Comparison of ENCODE assay signal across 16 cellular contexts in genomic region chr17:47955497-47956461, GRCh38. TPM values are rescaled to one million over a fixed set of nuclear protein-coding genes. Genes with fewer than 3 reads are reported as not detected.
DNase-seq lines count a peak whose midpoint lies in the region; ATAC-seq and TF ChIP-seq lines count a peak whose summit lies in the region.
"Had no signal": no experiment of that assay in that cellular context is flagged by ENCODE, and none has a peak within 500 bp of the region (broad histone marks: within the 10 kb centered on the region; RNA-seq: fewer than 3 reads in every experiment).

No MANE protein-coding gene starts in this region.

- peak overlapping the region in 1 of 2 donors; percentile 89 for H3K27ac ChIP-seq in lung (ENCODE audit: low read depth in 1 of 2, low read length in 1 of 2)
- no peak overlapping the region for H3K27ac ChIP-seq in CD8-positive, alpha-beta T cell (ENCODE audit: low read depth, low read length)
- H3K27ac ChIP-seq: brain microvascular endothelial cell, heart left ventricle, neutrophil had no signal

- no peak for TF ChIP-seq CTCF in lung (IDR thresholded peaks at IDR 0.05; ENCODE audit: control extremely low read depth, extremely low read depth)
- no peak for TF ChIP-seq CTCF in CD8-positive, alpha-beta T cell (IDR thresholded peaks at IDR 0.05)

- peaks cover 9% of the 10 kb centered on the region for H3K36me3 Mint-ChIP-seq in CD8-positive, alpha-beta T cell

- H3K27ac Mint-ChIP-seq in CD8-positive, alpha-beta T cell: no peak overlapping the region
- H3K27ac Mint-ChIP-seq: GM23338; T-helper 1 cell treated with Interleukin-12 subunit alpha and Interleukin-12 subunit beta and Interleukin-4 antibody, amounts not matched to agents 30 μg/mL and 1 μg/mL, for 36 hours had no signal

- no peaks in the 10 kb centered on the region for H3K9me3 ChIP-seq in lung (ENCODE audit: control insufficient read depth in 2 of 2, insufficient read depth in 1 of 2, low read length in 1 of 2)
- H3K9me3 ChIP-seq in CD8-positive, alpha-beta T cell (ENCODE audit: low read length): no peaks in the 10 kb centered on the region
- H3K9me3 ChIP-seq: heart left ventricle, neutrophil had no signal

- H3K4me3 ChIP-seq in lung: peak overlapping the region; percentile 18
- no peak overlapping the region for H3K4me3 ChIP-seq in CD8-positive, alpha-beta T cell (ENCODE audit: low read depth, low read length)
- H3K4me3 ChIP-seq: GM23338, heart left ventricle had no signal

- DNase-seq in NCI-H2171 treated with DMSO at 0.1 percent for 48 hours (lab: John Stamatoyannopoulos, UW) (peak; percentile 25), NCI-H2171 (lab: John Stamatoyannopoulos, UW) (no peak), astrocyte of the hippocampus (ENCODE audit: low read depth, low spot score) (peak; percentile 26), lung (ENCODE audit: low spot score) (peak; percentile 94), AG08396 (ENCODE audit: low spot score) (no peak), amygdala (lab: John Stamatoyannopoulos, UW) (no peak)
- DNase-seq in CD8-positive, alpha-beta T cell: no peak
- no peak for DNase-seq in activated naive CD4-positive, alpha-beta T cell treated with anti-CD3 and anti-CD28 coated beads, Interleukin-2, amount 50 U/mL, for 16 hours
- DNase-seq: activated CD4-positive, alpha-beta T cell treated with anti-CD3 and anti-CD28 coated beads, Interleukin-2, amount 50 U/mL, for 48 hours; brain microvascular endothelial cell; heart left ventricle had no signal

- peaks cover 0 to 7% of the 10 kb centered on the region in 2 donors for H3K4me1 ChIP-seq in lung (ENCODE audit: control insufficient read depth in 2 of 2, insufficient read depth in 2 of 2, low read length in 2 of 2)
- no peaks in the 10 kb centered on the region for H3K4me1 ChIP-seq in CD8-positive, alpha-beta T cell (ENCODE audit: insufficient read depth, low read length)

- peak; percentile 58 for ATAC-seq in lung (ENCODE audit: insufficient read depth, low FRiP score)
- no peak for ATAC-seq in CD8-positive, alpha-beta T cell
- ATAC-seq: GM23338, heart left ventricle had no signal

- H3K27me3 ChIP-seq in lung (ENCODE audit: control insufficient read depth, insufficient read depth): no peaks in the 10 kb centered on the region
- H3K27me3 ChIP-seq in CD8-positive, alpha-beta T cell (ENCODE audit: insufficient read depth, low read length): no peaks in the 10 kb centered on the region
- H3K27me3 ChIP-seq: heart left ventricle, neutrophil had no signal

- no peaks in the 10 kb centered on the region for H3K27me3 Mint-ChIP-seq in CD8-positive, alpha-beta T cell (ENCODE audit: low read depth)

- intact Hi-C loops in CD8-positive, alpha-beta T cell (cut with DNase I, micrococcal nuclease): no loop called here

- no peaks in the 10 kb centered on the region for H3K4me1 Mint-ChIP-seq in CD8-positive, alpha-beta T cell (ENCODE audit: low read depth)

- no peaks in the 10 kb centered on the region for H3K36me3 ChIP-seq in lung (ENCODE audit: control insufficient read depth in 2 of 2, insufficient read depth in 2 of 2, low read length in 2 of 2)
- no peaks in the 10 kb centered on the region for H3K36me3 ChIP-seq in CD8-positive, alpha-beta T cell (ENCODE audit: insufficient read depth, low read length)
- H3K36me3 ChIP-seq: brain microvascular endothelial cell, heart left ventricle, neutrophil had no signal

- no peaks in the 10 kb centered on the region for H3K9me3 Mint-ChIP-seq in CD8-positive, alpha-beta T cell
- H3K9me3 Mint-ChIP-seq: GM23338; T-helper 1 cell treated with Interleukin-12 subunit alpha and Interleukin-12 subunit beta and Interleukin-4 antibody, amounts not matched to agents 30 μg/mL and 1 μg/mL, for 36 hours had no signal

- 70 to 83% methylated on average over 7 of the region's 7 CpGs for WGBS in lung, 2 donors

- no peak overlapping the region for H3K4me3 Mint-ChIP-seq in CD8-positive, alpha-beta T cell
- H3K4me3 Mint-ChIP-seq: GM23338; T-helper 1 cell treated with Interleukin-12 subunit alpha and Interleukin-12 subunit beta and Interleukin-4 antibody, amounts not matched to agents 30 μg/mL and 1 μg/mL, for 36 hours had no signal

- CTCF ChIA-PET in CD8-positive, alpha-beta T cell (lab: Charles Lee): interaction anchor here (0.9 to 26.1 kb wide), 3 partner anchors 5 to 19 kb away, joined by 3 to 421 read pairs (median 421); partner anchors contain the start of genes CDK5RAP3, PNPO and PRR15L

- POLR2A ChIA-PET in CD8-positive, alpha-beta T cell (lab: Charles Lee): interaction anchor here (0.7 to 1.3 kb wide), 2 partner anchors 14 to 15 kb away, joined by 3 to 4 read pairs; partner anchors contain the start of genes CDK5RAP3 and PNPO

RNA-seq across cellular contexts. Expression of gene PRR15L, which starts 1.9 kb away (rescaled TPM):
- 10 to 100 TPM; 59.5 to 86.9 TPM for total RNA-seq in lung
- polyA plus RNA-seq in lung: 10 to 100 TPM; 64.2 to 98.5 TPM
- total RNA-seq in CD8-positive, alpha-beta T cell: not detected
- total RNA-seq: Daoy, GM23338 had no signal
- polyA plus RNA-seq: AG04450 had no signal

RNA-seq across cellular contexts. Expression of gene PNPO, which starts 14.4 kb away (rescaled TPM):
- 10 to 100 TPM in 1 of 2 donors, 1 to 10 TPM in 1; 9.3 to 43.9 TPM for total RNA-seq in lung
- polyA plus RNA-seq in lung: 10 to 100 TPM; 10.9 to 11.5 TPM
- 1 to 10 TPM; 5.7 to 5.8 TPM for total RNA-seq in CD8-positive, alpha-beta T cell

RNA-seq across cellular contexts. Expression of gene CDK5RAP3, which starts 15.1 kb away (rescaled TPM):
- 100 to 1,000 TPM; 129 to 167 TPM for total RNA-seq in lung
- polyA plus RNA-seq in lung: 100 to 1,000 TPM; 139 to 212 TPM
- total RNA-seq in CD8-positive, alpha-beta T cell: 100 to 1,000 TPM; 220 to 231 TPM

RNA-seq across cellular contexts. Expression of gene SP2, which starts 59.7 kb away (rescaled TPM):
- 10 to 100 TPM in 1 of 2 donors, 1 to 10 TPM in 1; 4.9 to 19.9 TPM for total RNA-seq in lung
- polyA plus RNA-seq in lung: 10 to 100 TPM in 1 of 2 donors, 1 to 10 TPM in 1; 5.8 to 16.4 TPM
- 10 to 100 TPM; 24.5 to 26.0 TPM for total RNA-seq in CD8-positive, alpha-beta T cell

Comparison
In these comparisons a context has a peak if more than half of its experiments do, and no peak if none do; other contexts are left out.
1. DNase-seq: peak in NCI-H2171 treated with DMSO at 0.1 percent for 48 hours (single experiment), astrocyte of the hippocampus (single experiment) and lung (single experiment); none in NCI-H2171 (single experiment), CD8-positive, alpha-beta T cell (0 of 7), activated naive CD4-positive, alpha-beta T cell treated with anti-CD3 and anti-CD28 coated beads, Interleukin-2, amount 50 U/mL, for 16 hours (single experiment), AG08396 (single experiment) and amygdala (0 of 56).
2. RNA of gene PRR15L, which starts 1.9 kb away (total RNA-seq): 59.5 to 86.9 TPM in lung; not detected in CD8-positive, alpha-beta T cell; every median in the first group is over 10 times any median in the second.